Comparison of ENCODE assay signal across 30 cellular contexts in the genomic region with DNA sequence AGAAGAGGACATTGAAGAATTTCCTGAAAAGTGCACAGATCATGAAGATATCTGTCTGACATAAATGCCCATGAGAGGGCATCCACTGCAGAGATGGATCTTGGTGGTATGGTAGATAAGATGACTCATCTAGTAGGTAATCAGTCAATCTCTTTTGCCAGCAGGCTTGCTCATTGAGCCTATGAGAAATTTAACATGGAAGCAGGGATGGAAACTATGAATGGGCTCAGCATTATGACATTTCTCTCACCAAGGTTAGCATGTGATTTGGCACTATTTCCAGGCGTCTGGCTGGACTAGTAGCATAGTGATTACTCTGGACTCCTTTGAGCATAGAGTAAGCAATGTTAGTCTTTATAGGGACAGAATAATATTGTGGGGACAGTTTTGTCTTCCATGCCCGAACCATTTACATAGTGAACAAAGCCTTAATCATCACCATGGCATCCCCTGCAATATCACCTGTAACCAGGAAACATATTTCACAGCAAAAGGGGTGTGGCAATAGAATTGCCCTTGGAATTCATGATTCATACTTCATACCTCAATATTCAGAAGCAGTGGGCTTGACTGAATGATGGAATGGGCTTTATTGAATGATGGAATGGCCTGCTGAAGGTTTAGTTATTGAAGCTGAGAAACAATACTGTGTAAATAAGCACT. TPM values are rescaled to one million over a fixed set of nuclear protein-coding genes. Genes with fewer than 3 reads are reported as not detected.
DNase-seq lines count a peak whose midpoint lies in the region; ATAC-seq and TF ChIP-seq lines count a peak whose summit lies in the region.
"Had no signal": no experiment of that assay in that cellular context is flagged by ENCODE, and none has a peak within 500 bp of the region (broad histone marks: within the 10 kb centered on the region; RNA-seq: fewer than 3 reads in every experiment).

No MANE protein-coding gene starts in this region.

- intact Hi-C loops in activated CD8-positive, alpha-beta T cell treated with anti-CD3 and anti-CD28 coated beads for 36 hours (cut with micrococcal nuclease) = no loop called here

- no peak for TF ChIP-seq CTCF in activated CD8-positive, alpha-beta T cell treated with anti-CD3 and anti-CD28 coated beads for 36 hours (IDR thresholded peaks at IDR 0.05)
- TF ChIP-seq CTCF in H9 (conservative IDR thresholded peaks at IDR 0.05) (no peak), HFFc6 (IDR thresholded peaks at IDR 0.05) (no peak)

- no peak overlapping the region for H2BK20ac ChIP-seq in H9 (ENCODE audit: low read depth, low read length, poor library complexity, severe bottlenecking)

- H4K20me1 ChIP-seq in H9 (ENCODE audit: control insufficient read depth, insufficient read depth, insufficient read length) = no peaks in the 10 kb centered on the region
- H4K20me1 ChIP-seq: BLaER1 treated with 17β-estradiol and CSF1 and Interleukin-3, amounts not matched to agents 10 nM and 100 nM had no signal

- WGBS in H9 (ENCODE audit: extremely low coverage, insufficient read length, low lambda C conversion rate) = no CpG with 5 or more reads among the region's 2 CpGs

- H3K9me3 Mint-ChIP-seq in activated CD8-positive, alpha-beta T cell treated with anti-CD3 and anti-CD28 coated beads for 36 hours = no peaks in the 10 kb centered on the region
- H3K9me3 Mint-ChIP-seq in activated CD8-positive, alpha-beta T cell treated with anti-CD3 and anti-CD28 coated beads, Interleukin-2, amount 10 ng/mL, durations not matched to agents 7 days and 5 days (ENCODE audit: insufficient read depth) = peaks cover 8% of the 10 kb centered on the region
- H3K9me3 Mint-ChIP-seq in H9 (peaks cover 4 to 6% of the 10 kb centered on the region in 2 experiments; a peak in 3 of 5 replicates), HFFc6 (peaks cover 16% of the 10 kb centered on the region; the same call in 1 of the 2 replicates)
- H3K9me3 Mint-ChIP-seq: memory B cell had no signal

- H2BK120ac ChIP-seq in H9 (ENCODE audit: low read depth, low read length, poor library complexity, severe bottlenecking) = no peak overlapping the region

- peaks cover 6% of the 10 kb centered on the region for H3K4me1 Mint-ChIP-seq in activated CD8-positive, alpha-beta T cell treated with anti-CD3 and anti-CD28 coated beads for 36 hours (ENCODE audit: low read depth)
- no peaks in the 10 kb centered on the region for H3K4me1 Mint-ChIP-seq in activated CD8-positive, alpha-beta T cell treated with anti-CD3 and anti-CD28 coated beads, Interleukin-2, amount 10 ng/mL, durations not matched to agents 7 days and 5 days (ENCODE audit: low read depth)
- H3K4me1 Mint-ChIP-seq in H9 (peaks cover 2 to 3% of the 10 kb centered on the region in 2 experiments; a peak in 1 of 4 replicates), HFFc6 (ENCODE audit: low read depth) (no peaks in the 10 kb centered on the region)
- H3K4me1 Mint-ChIP-seq: IgD-negative memory B cell; memory B cell; naive thymus-derived CD8-positive, alpha-beta T cell had no signal

- H3K4me2 ChIP-seq in H9 (ENCODE audit: insufficient read depth, insufficient read length, low read length) = no peak overlapping the region
- H3K4me2 ChIP-seq: BLaER1 treated with 17β-estradiol and CSF1 and Interleukin-3, amounts not matched to agents 10 nM and 100 nM had no signal

- peak; percentile 56 for ATAC-seq in activated CD8-positive, alpha-beta T cell treated with anti-CD3 and anti-CD28 coated beads for 36 hours
- ATAC-seq in activated CD8-positive, alpha-beta T cell treated with anti-CD3 and anti-CD28 coated beads, Interleukin-2, amount 10 ng/mL, durations not matched to agents 7 days and 5 days = no peak
- peak; percentile 74 for ATAC-seq in stimulated activated naive CD8-positive, alpha-beta T cell treated with anti-CD3 and anti-CD28 coated beads, Interleukin-15, Interleukin-2, amounts not matched to agents 100 U/mL and 50 U/mL, for 24 hours
- ATAC-seq in HG03521 (IDR thresholded peaks at IDR 0.05; ENCODE audit: unreplicated experiment) = no peak
- ATAC-seq: left cardiac atrium; naive thymus-derived CD8-positive, alpha-beta T cell; Right ventricle myocardium inferior had no signal

- no peak overlapping the region for H3K4me3 Mint-ChIP-seq in activated CD8-positive, alpha-beta T cell treated with anti-CD3 and anti-CD28 coated beads for 36 hours
- no peak overlapping the region for H3K4me3 Mint-ChIP-seq in activated CD8-positive, alpha-beta T cell treated with anti-CD3 and anti-CD28 coated beads, Interleukin-2, amount 10 ng/mL, durations not matched to agents 7 days and 5 days
- no peak overlapping the region for H3K4me3 Mint-ChIP-seq in H9
- H3K4me3 Mint-ChIP-seq in HFFc6 = no peak overlapping the region
- H3K4me3 Mint-ChIP-seq: IgD-negative memory B cell; memory B cell; naive thymus-derived CD8-positive, alpha-beta T cell had no signal

- no peak overlapping the region for H3K4ac ChIP-seq in H9 (ENCODE audit: low read depth, low read length)

- POLR2A ChIA-PET in activated CD8-positive, alpha-beta T cell treated with anti-CD3 and anti-CD28 coated beads for 36 hours (lab: Charles Lee) = no interaction called here
- POLR2A ChIA-PET in activated CD8-positive, alpha-beta T cell treated with anti-CD3 and anti-CD28 coated beads, Interleukin-2, amount 10 ng/mL, durations not matched to agents 7 days and 5 days (lab: Charles Lee) = no interaction called here

- H3K27me3 ChIP-seq in H9 (ENCODE audit: insufficient read depth, low read length) = no peaks in the 10 kb centered on the region
- H3K27me3 ChIP-seq: BLaER1 treated with 17β-estradiol and CSF1 and Interleukin-3, amounts not matched to agents 10 nM and 100 nM; brain microvascular endothelial cell; colonic mucosa; thyroid gland had no signal

- H3T11ph ChIP-seq in H9 (ENCODE audit: low read length) = no peak overlapping the region

- no peaks in the 10 kb centered on the region for H3K79me2 ChIP-seq in H9 (ENCODE audit: insufficient read depth, low read length)

- H3K9me3 ChIP-seq in H9 (ENCODE audit: control insufficient read depth, low read depth, low read length) = no peaks in the 10 kb centered on the region
- H3K9me3 ChIP-seq: colonic mucosa, thyroid gland had no signal

- no peak overlapping the region for H2BK15ac ChIP-seq in H9 (ENCODE audit: low read depth, low read length)

- no peak overlapping the region for H2BK5ac ChIP-seq in H9 (ENCODE audit: insufficient read length, low read length)

- H3K79me1 ChIP-seq in H9 (ENCODE audit: insufficient read depth, low read depth, low read length, poor library complexity, severe bottlenecking) = no peaks in the 10 kb centered on the region

- no peak overlapping the region for H3K9ac ChIP-seq in H9 (ENCODE audit: extremely low read depth, insufficient read length, low read length)
- H3K9ac ChIP-seq: BLaER1 treated with 17β-estradiol and CSF1 and Interleukin-3, amounts not matched to agents 10 nM and 100 nM had no signal

- H2BK12ac ChIP-seq in H9 (ENCODE audit: insufficient read length, low read depth, low read length) = no peak overlapping the region

- H3K4me1 ChIP-seq in H9 (ENCODE audit: insufficient read depth, low read length) = no peaks in the 10 kb centered on the region
- H3K4me1 ChIP-seq: colonic mucosa, spleen, thyroid gland had no signal

- no peak overlapping the region for H4K5ac ChIP-seq in H9 (ENCODE audit: insufficient read length, low read depth, low read length)

- H3K36me3 Mint-ChIP-seq in activated CD8-positive, alpha-beta T cell treated with anti-CD3 and anti-CD28 coated beads for 36 hours (ENCODE audit: low read depth) = no peaks in the 10 kb centered on the region
- no peaks in the 10 kb centered on the region for H3K36me3 Mint-ChIP-seq in activated CD8-positive, alpha-beta T cell treated with anti-CD3 and anti-CD28 coated beads, Interleukin-2, amount 10 ng/mL, durations not matched to agents 7 days and 5 days (ENCODE audit: low read depth)
- H3K36me3 Mint-ChIP-seq in H9 (ENCODE audit: insufficient read depth in 1 of 3, low read depth in 3 of 3) = no peaks in the 10 kb centered on the region; a peak in 1 of 7 replicates
- no peaks in the 10 kb centered on the region for H3K36me3 Mint-ChIP-seq in HFFc6 (ENCODE audit: low read depth)
- H3K36me3 Mint-ChIP-seq: IgD-negative memory B cell; memory B cell; naive thymus-derived CD8-positive, alpha-beta T cell had no signal

- H2AK5ac ChIP-seq in H9 (ENCODE audit: insufficient read length, low read length) = no peak overlapping the region

- CTCF ChIA-PET in activated CD8-positive, alpha-beta T cell treated with anti-CD3 and anti-CD28 coated beads for 36 hours (lab: Charles Lee) = no interaction called here
- CTCF ChIA-PET in activated CD8-positive, alpha-beta T cell treated with anti-CD3 and anti-CD28 coated beads, Interleukin-2, amount 10 ng/mL, durations not matched to agents 7 days and 5 days (lab: Charles Lee) = no interaction called here

- no peak overlapping the region for H3K56ac ChIP-seq in H9 (ENCODE audit: insufficient read length, low read depth, low read length)

- no peak overlapping the region for H4K91ac ChIP-seq in H9 (ENCODE audit: insufficient read length, low read depth, low read length)

- no peak overlapping the region for H4K8ac ChIP-seq in H9 (replicated peaks; ENCODE audit: insufficient read length, low read depth, low read length)

- no peak overlapping the region for H2AFZ ChIP-seq in H9 (ENCODE audit: low read length)

- H3K27me3 Mint-ChIP-seq in activated CD8-positive, alpha-beta T cell treated with anti-CD3 and anti-CD28 coated beads for 36 hours = peaks cover 14% of the 10 kb centered on the region
- peaks cover 9% of the 10 kb centered on the region for H3K27me3 Mint-ChIP-seq in activated CD8-positive, alpha-beta T cell treated with anti-CD3 and anti-CD28 coated beads, Interleukin-2, amount 10 ng/mL, durations not matched to agents 7 days and 5 days (ENCODE audit: low read depth)
- H3K27me3 Mint-ChIP-seq in H9 (ENCODE audit: low read depth) (peaks cover 2% of the 10 kb centered on the region; the same call in 1 of the 2 replicates), HFFc6 (ENCODE audit: insufficient read depth) (no peaks in the 10 kb centered on the region; the same call in 1 of the 2 replicates)

- no peak overlapping the region for H3K27ac ChIP-seq in H9 (ENCODE audit: insufficient read length, low read depth, low read length)
- H3K27ac ChIP-seq: BLaER1 treated with 17β-estradiol and CSF1 and Interleukin-3, amounts not matched to agents 10 nM and 100 nM; brain microvascular endothelial cell; colonic mucosa; HL-60; spleen; thyroid gland had no signal

- no peak overlapping the region for H3K27ac Mint-ChIP-seq in activated CD8-positive, alpha-beta T cell treated with anti-CD3 and anti-CD28 coated beads for 36 hours
- no peak overlapping the region for H3K27ac Mint-ChIP-seq in activated CD8-positive, alpha-beta T cell treated with anti-CD3 and anti-CD28 coated beads, Interleukin-2, amount 10 ng/mL, durations not matched to agents 7 days and 5 days
- H3K27ac Mint-ChIP-seq in H9 (no peak overlapping the region), HFFc6 (no peak overlapping the region)
- H3K27ac Mint-ChIP-seq: IgD-negative memory B cell; memory B cell; naive thymus-derived CD8-positive, alpha-beta T cell had no signal

- peak; percentile 11 for DNase-seq in activated CD8-positive, alpha-beta T cell treated with anti-CD3 and anti-CD28 coated beads for 36 hours
- no peak for DNase-seq in activated CD8-positive, alpha-beta T cell treated with anti-CD3 and anti-CD28 coated beads, Interleukin-2, amount 10 ng/mL, durations not matched to agents 7 days and 5 days
- DNase-seq in LoVo (ENCODE audit: low spot score) = peak; percentile 63
- DNase-seq in amniotic epithelial cell (ENCODE audit: low read depth) = peak; percentile 7
- DNase-seq in stimulated activated naive CD8-positive, alpha-beta T cell treated with anti-CD3 and anti-CD28 coated beads, Interleukin-15, Interleukin-2, amounts not matched to agents 100 U/mL and 50 U/mL, for 24 hours = no peak
- DNase-seq in H9 = no peak
- no peak for DNase-seq in HFFc6
- DNase-seq: ACHN; brain microvascular endothelial cell; Calu3; colonic mucosa; EL; head of caudate nucleus; left cardiac atrium; naive thymus-derived CD8-positive, alpha-beta T cell; NCI-H1436 treated with DMSO at 0.1 percent for 48 hours; NCI-H510A treated with DMSO at 0.1 percent for 48 hours; spleen; stimulated activated CD4-positive, alpha-beta T cell treated with anti-CD3 and anti-CD28 coated beads, Interleukin-4, amount 100 ng/mL, for 24 hours; stimulated activated naive CD4-positive, alpha-beta T cell treated with Interleukin-2 at 50 U/mL for 16 hours; T-helper 9 cell; thyroid gland had no signal

- H3K18ac ChIP-seq in H9 (ENCODE audit: insufficient read length, low read depth, low read length) = no peak overlapping the region

- no peak overlapping the region for H3K23ac ChIP-seq in H9 (ENCODE audit: insufficient read length, low read depth, low read length)

- H3K23me2 ChIP-seq in H9 (ENCODE audit: insufficient read length, low read depth, low read length, poor library complexity, severe bottlenecking) = no peaks in the 10 kb centered on the region

- H3K14ac ChIP-seq in H9 (ENCODE audit: insufficient read depth, low read length) = no peak overlapping the region

RNA-seq across cellular contexts. Expression of a gene that starts 7.3 kb away (rescaled TPM):
- under 1 TPM in 1 of 2 experiments, not detected in 1; 0.02 TPM for total RNA-seq in activated CD8-positive, alpha-beta T cell treated with anti-CD3 and anti-CD28 coated beads for 36 hours
- total RNA-seq in activated CD8-positive, alpha-beta T cell treated with anti-CD3 and anti-CD28 coated beads, Interleukin-2, amount 10 ng/mL, durations not matched to agents 7 days and 5 days = not detected
- not detected in 2 replicates for total RNA-seq in H9 (2021)
- total RNA-seq in HFFc6 (2021; fragmentation: NEBNext Ultra II Directional; extraction: Animal tissue kit (Norgen Biotek cat#: 25700)) = not detected
- total RNA-seq: Calu3; colonic mucosa; H4; left cardiac atrium; naive thymus-derived CD8-positive, alpha-beta T cell; omental fat pad; thyroid gland had no signal

RNA-seq across cellular contexts. Expression of a gene that starts 20.0 kb away (rescaled TPM):
- under 1 TPM; 0.16 to 0.27 TPM for total RNA-seq in activated CD8-positive, alpha-beta T cell treated with anti-CD3 and anti-CD28 coated beads for 36 hours
- not detected for total RNA-seq in activated CD8-positive, alpha-beta T cell treated with anti-CD3 and anti-CD28 coated beads, Interleukin-2, amount 10 ng/mL, durations not matched to agents 7 days and 5 days
- not detected in 2 replicates for total RNA-seq in H9 (2021)
- not detected for total RNA-seq in HFFc6 (2021; fragmentation: NEBNext Ultra II Directional; extraction: Animal tissue kit (Norgen Biotek cat#: 25700))
- total RNA-seq: Calu3 had no signal

RNA-seq across cellular contexts. Expression of a gene that starts 59.2 kb away (rescaled TPM):
- not detected for total RNA-seq in activated CD8-positive, alpha-beta T cell treated with anti-CD3 and anti-CD28 coated beads for 36 hours
- total RNA-seq in activated CD8-positive, alpha-beta T cell treated with anti-CD3 and anti-CD28 coated beads, Interleukin-2, amount 10 ng/mL, durations not matched to agents 7 days and 5 days = not detected
- total RNA-seq in H9 (2021) = not detected in 2 replicates
- not detected for total RNA-seq in HFFc6 (2021; fragmentation: NEBNext Ultra II Directional; extraction: Animal tissue kit (Norgen Biotek cat#: 25700))
- total RNA-seq: Calu3; colonic mucosa; H4; left cardiac atrium; naive thymus-derived CD8-positive, alpha-beta T cell; omental fat pad; Right ventricle myocardium inferior; spleen; thyroid gland had no signal

Comparison
In these comparisons a context has a peak if more than half of its experiments do, and no peak if none do; other contexts are left out.
1. ATAC-seq: peak in activated CD8-positive, alpha-beta T cell treated with anti-CD3 and anti-CD28 coated beads for 36 hours (single experiment) and stimulated activated naive CD8-positive, alpha-beta T cell treated with anti-CD3 and anti-CD28 coated beads, Interleukin-15, Interleukin-2, amounts not matched to agents 100 U/mL and 50 U/mL, for 24 hours (single experiment); none in activated CD8-positive, alpha-beta T cell treated with anti-CD3 and anti-CD28 coated beads, Interleukin-2, amount 10 ng/mL, durations not matched to agents 7 days and 5 days (single experiment) and HG03521 (single experiment).
2. DNase-seq: peak in activated CD8-positive, alpha-beta T cell treated with anti-CD3 and anti-CD28 coated beads for 36 hours (single experiment), LoVo (single experiment) and amniotic epithelial cell (single experiment); none in activated CD8-positive, alpha-beta T cell treated with anti-CD3 and anti-CD28 coated beads, Interleukin-2, amount 10 ng/mL, durations not matched to agents 7 days and 5 days (single experiment), stimulated activated naive CD8-positive, alpha-beta T cell treated with anti-CD3 and anti-CD28 coated beads, Interleukin-15, Interleukin-2, amounts not matched to agents 100 U/mL and 50 U/mL, for 24 hours (single experiment), H9 (single experiment) and HFFc6 (single experiment).